Comparison of ENCODE assay signal across 19 cellular contexts in genomic region chr4:76539979-76540378, GRCh38.
A peak's percentile ranks its signal among the peaks of the same experiment; 100 is the strongest.
DNase-seq lines count a peak whose midpoint lies in the region; ATAC-seq, FAIRE-seq and TF ChIP-seq lines count a peak whose summit lies in the region.
"Had no signal": no experiment of that assay in that cellular context is flagged by ENCODE, and none has a peak within 500 bp of the region (broad histone marks: within the 10 kb centered on the region; RNA-seq: fewer than 3 reads in every experiment).

No MANE protein-coding gene starts in this region.

- H3K36me3 ChIP-seq in SJSA1 = no peaks in the 10 kb centered on the region
- no peaks in the 10 kb centered on the region for H3K36me3 ChIP-seq in hepatocyte (replicated peaks; ENCODE audit: insufficient read depth, low read depth)
- no peaks in the 10 kb centered on the region for H3K36me3 ChIP-seq in osteoblast (ENCODE audit: insufficient read depth, low read length)
- H3K36me3 ChIP-seq in spleen = no peaks in the 10 kb centered on the region
- no peaks in the 10 kb centered on the region for H3K36me3 ChIP-seq in CD8-positive, alpha-beta memory T cell (ENCODE audit: insufficient read depth, low read length)
- H3K36me3 ChIP-seq: adrenal gland, colonic mucosa, WERI-Rb-1 had no signal

- no peak overlapping the region for H3K4me3 ChIP-seq in SJSA1
- H3K4me3 ChIP-seq in hepatocyte = no peak overlapping the region
- H3K4me3 ChIP-seq in osteoblast (ENCODE audit: insufficient read depth, low read length) = no peak overlapping the region
- no peak overlapping the region for H3K4me3 ChIP-seq in spleen
- no peak overlapping the region for H3K4me3 ChIP-seq in CD8-positive, alpha-beta memory T cell (ENCODE audit: low read length)
- H3K4me3 ChIP-seq: adrenal gland, colonic mucosa had no signal

- FAIRE-seq in G401.6 (lab: Jason Lieb, UNC) = peak; percentile 36

- H3K4me2 ChIP-seq in hepatocyte (no peak overlapping the region), osteoblast (ENCODE audit: insufficient read depth, low read length) (no peak overlapping the region)

- H3K4me3 Mint-ChIP-seq in CD8-positive, alpha-beta memory T cell = no peak overlapping the region
- H3K4me3 Mint-ChIP-seq: activated T-helper 17 cell treated with anti-CD3 and anti-CD28 coated beads, Interleukin-2, amount 50 U/mL, for 72 hours; natural killer cell had no signal

- POLR2A ChIA-PET in CD8-positive, alpha-beta memory T cell (lab: Charles Lee) = no interaction called here
- POLR2A ChIA-PET in GM10248 (lab: Yijun Ruan, JAX) = no interaction called here

- H3K9me3 ChIP-seq in SJSA1 (replicated peaks) = no peaks in the 10 kb centered on the region
- H3K9me3 ChIP-seq in hepatocyte (ENCODE audit: low read depth) = no peaks in the 10 kb centered on the region
- H3K9me3 ChIP-seq in osteoblast (ENCODE audit: low read depth, low read length) = no peaks in the 10 kb centered on the region
- H3K9me3 ChIP-seq in spleen = no peaks in the 10 kb centered on the region
- no peaks in the 10 kb centered on the region for H3K9me3 ChIP-seq in CD8-positive, alpha-beta memory T cell (ENCODE audit: low read length)
- H3K9me3 ChIP-seq: adrenal gland, colonic mucosa had no signal

- peaks cover 6 to 11% of the 10 kb centered on the region in 2 donors for H3K27me3 Mint-ChIP-seq in CD8-positive, alpha-beta memory T cell

- intact Hi-C loops in spleen (cut with DNase I; ENCODE audit: low total_unique reads) = no loop called here

- peaks cover under 1% of the 10 kb centered on the region in 3 donors for H3K4me1 Mint-ChIP-seq in CD8-positive, alpha-beta memory T cell

- H3K79me2 ChIP-seq in hepatocyte = no peaks in the 10 kb centered on the region
- no peaks in the 10 kb centered on the region for H3K79me2 ChIP-seq in osteoblast (ENCODE audit: insufficient read depth, low read length)

- H2AFZ ChIP-seq in hepatocyte (no peak overlapping the region), osteoblast (ENCODE audit: low read length) (no peak overlapping the region)

- no peak for TF ChIP-seq POLR2A in spleen (IDR thresholded peaks at IDR 0.05)

- H3K9me2 ChIP-seq in hepatocyte (replicated peaks; ENCODE audit: insufficient read depth) = no peaks in the 10 kb centered on the region

- CTCF ChIA-PET in CD8-positive, alpha-beta memory T cell (lab: Charles Lee) = no interaction called here
- CTCF ChIA-PET in GM10248 (lab: Yijun Ruan, JAX) = interaction anchor here (0.9 to 1.8 kb wide), 5 partner anchors 10 to 35 kb away, joined by 3 to 8 read pairs (median 3); no protein-coding TSS in a partner anchor

- WGBS in hepatocyte (ENCODE audit: low lambda C conversion rate, missing lambda C conversion rate) = 73% methylated on average over 6 of the region's 6 CpGs
- WGBS in spleen, 5 donors = 85 to 93% (median 92%) methylated on average over 6 of the region's 6 CpGs

- H3K27ac Mint-ChIP-seq in CD8-positive, alpha-beta memory T cell = no peak overlapping the region
- H3K27ac Mint-ChIP-seq: activated T-helper 17 cell treated with anti-CD3 and anti-CD28 coated beads, Interleukin-2, amount 50 U/mL, for 72 hours; natural killer cell had no signal

- DNase-seq in SJSA1 (ENCODE audit: low read depth in 1 of 2, low spot score in 2 of 2) (peak; percentile 84 to 85), hepatocyte (ENCODE audit: low spot score) (peak; percentile 21), osteoblast (ENCODE audit: insufficient read length, low spot score, missing footprints) (peak; percentile 72), spleen (no peak), GM10248 (ENCODE audit: extremely low spot score) (no peak)
- DNase-seq in CD8-positive, alpha-beta memory T cell = no peak
- DNase-seq: activated CD8-positive, alpha-beta memory T cell treated with anti-CD3 and anti-CD28 coated beads for 24 hours; adrenal gland; colonic mucosa; DMS153; natural killer cell; NCI-H2107; NCI-H69; PC-3; substantia nigra; WERI-Rb-1 had no signal

- H3K27me3 ChIP-seq in SJSA1 (replicated peaks) (no peaks in the 10 kb centered on the region), hepatocyte (no peaks in the 10 kb centered on the region), osteoblast (ENCODE audit: insufficient read depth, low read length) (no peaks in the 10 kb centered on the region), spleen (replicated peaks in 1 of 7) (no peaks in the 10 kb centered on the region)
- H3K27me3 ChIP-seq in CD8-positive, alpha-beta memory T cell (ENCODE audit: insufficient read depth, low read length, poor library complexity, severe bottlenecking) = no peaks in the 10 kb centered on the region
- H3K27me3 ChIP-seq: adrenal gland, colonic mucosa had no signal

- TF ChIP-seq CTCF in hepatocyte (IDR thresholded peaks at IDR 0.05; ENCODE audit: poor library complexity) = no peak
- TF ChIP-seq CTCF in osteoblast (IDR thresholded peaks at IDR 0.05; ENCODE audit: extremely low read depth, low read depth, low read length) = no peak
- no peak for TF ChIP-seq CTCF in spleen (IDR thresholded peaks at IDR 0.05 in 8 of 11, conservative IDR thresholded peaks at IDR 0.05 in 3 of 11)
- no peak for TF ChIP-seq CTCF in GM10248 (IDR thresholded peaks at IDR 0.05; ENCODE audit: control extremely low read depth, extremely low read depth, low read depth, missing control alignments)

- no peaks in the 10 kb centered on the region for H3K36me3 Mint-ChIP-seq in CD8-positive, alpha-beta memory T cell
- H3K36me3 Mint-ChIP-seq: natural killer cell had no signal

- ATAC-seq in activated CD4-positive, CD25-positive, alpha-beta regulatory T cell treated with anti-CD3 and anti-CD28 coated beads, Interleukin-2, amount 50 U/mL, for 24 hours = no peak
- ATAC-seq: activated T-helper 17 cell treated with anti-CD3 and anti-CD28 coated beads, Interleukin-2, amount 50 U/mL, for 72 hours; natural killer cell; PC-3 had no signal

- H4K20me1 ChIP-seq in hepatocyte (ENCODE audit: insufficient read depth, poor library complexity, severe bottlenecking) (no peaks in the 10 kb centered on the region), osteoblast (ENCODE audit: insufficient read depth, low read length) (no peaks in the 10 kb centered on the region)

- peak overlapping the region; percentile 71 for H3K27ac ChIP-seq in SJSA1
- H3K27ac ChIP-seq in hepatocyte = peak overlapping the region; percentile 58
- peak overlapping the region; percentile 70 for H3K27ac ChIP-seq in osteoblast (ENCODE audit: low read depth, low read length)
- H3K27ac ChIP-seq in spleen = no peak overlapping the region
- H3K27ac ChIP-seq in CD8-positive, alpha-beta memory T cell (ENCODE audit: low read depth, low read length) = no peak overlapping the region
- H3K27ac ChIP-seq: adrenal gland, colonic mucosa, WERI-Rb-1 had no signal

- H3K9me3 Mint-ChIP-seq in CD8-positive, alpha-beta memory T cell = peaks cover 0 to 2% (median 0%) of the 10 kb centered on the region in 5 donors
- H3K9me3 Mint-ChIP-seq: activated T-helper 17 cell treated with anti-CD3 and anti-CD28 coated beads, Interleukin-2, amount 50 U/mL, for 72 hours; natural killer cell had no signal

- peaks cover 60% of the 10 kb centered on the region for H3K4me1 ChIP-seq in SJSA1 (replicated peaks)
- peaks cover 10% of the 10 kb centered on the region for H3K4me1 ChIP-seq in hepatocyte (ENCODE audit: insufficient read depth)
- H3K4me1 ChIP-seq in osteoblast (ENCODE audit: insufficient read depth, low read length) = peaks cover 26% of the 10 kb centered on the region
- H3K4me1 ChIP-seq in spleen = no peaks in the 10 kb centered on the region
- peaks cover under 1% of the 10 kb centered on the region for H3K4me1 ChIP-seq in CD8-positive, alpha-beta memory T cell (ENCODE audit: insufficient read depth, low read length)
- H3K4me1 ChIP-seq: adrenal gland, colonic mucosa had no signal

Comparison
In these comparisons a context has a peak if more than half of its experiments do, and no peak if none do; other contexts are left out.
1. DNase-seq: peak in SJSA1 (2 of 2), hepatocyte (single experiment) and osteoblast (single experiment); none in spleen (single experiment), CD8-positive, alpha-beta memory T cell (0 of 5) and GM10248 (single experiment).
2. H3K27ac ChIP-seq: peak in SJSA1 (single experiment), hepatocyte (single experiment) and osteoblast (single experiment); none in spleen (0 of 8) and CD8-positive, alpha-beta memory T cell (single experiment).